10 cellular contexts compared by ENCODE assay signal in genomic region chr11:27215471-27216267, GRCh38.
DNase-seq lines count a peak whose midpoint lies in the region; ATAC-seq, FAIRE-seq and TF ChIP-seq lines count a peak whose summit lies in the region.
"Had no signal": no experiment of that assay in that cellular context is flagged by ENCODE, and none has a peak within 500 bp of the region (broad histone marks: within the 10 kb centered on the region; RNA-seq: fewer than 3 reads in every experiment).

No MANE protein-coding gene starts in this region.

- H2AFZ ChIP-seq in endothelial cell of umbilical vein (ENCODE audit: low read depth, low read length): no peak overlapping the region

- BruUV-seq in A673 (replicated peaks; lab: Mats Ljungman, UMichigan) (no TSS peak), endothelial cell of umbilical vein (replicated peaks; lab: Mats Ljungman, UMichigan) (no TSS peak)

- dilution Hi-C loops in endothelial cell of umbilical vein (cut with MboI; ENCODE audit: extremely low pct_ligation_motif_present, low sequenced_read_pairs): no loop called here

- H3K27me3 ChIP-seq in A673 (replicated peaks; ENCODE audit: insufficient read depth, low read depth, low read length, poor library complexity) (no peaks in the 10 kb centered on the region), endothelial cell of umbilical vein (ENCODE audit: control insufficient read depth in 2 of 2, insufficient read depth in 2 of 2, low read length in 2 of 2) (peaks cover 52 to 54% of the 10 kb centered on the region in 2 experiments), brain microvascular endothelial cell (replicated peaks) (no peaks in the 10 kb centered on the region)
- H3K27me3 ChIP-seq: BLaER1 had no signal

- peaks cover 85% of the 10 kb centered on the region for H3K4me1 ChIP-seq in A673 (ENCODE audit: insufficient read depth, low read length, poor library complexity, severe bottlenecking)
- H3K4me1 ChIP-seq in endothelial cell of umbilical vein (ENCODE audit: control insufficient read depth, extremely low read depth, insufficient read depth, low read length): peaks cover 23% of the 10 kb centered on the region
- H3K4me1 ChIP-seq in mucosa of descending colon (ENCODE audit: low read depth): no peaks in the 10 kb centered on the region

- H3K4me2 ChIP-seq in endothelial cell of umbilical vein (ENCODE audit: insufficient read depth, low read length): peak overlapping the region; percentile 19
- H3K4me2 ChIP-seq: BLaER1 had no signal

- in situ Hi-C loops in brain microvascular endothelial cell (cut with HindIII; ENCODE audit: low pct_ligation_motif_present, low sequenced_read_pairs): no loop called here

- no peaks in the 10 kb centered on the region for H3K9me1 ChIP-seq in endothelial cell of umbilical vein (replicated peaks; ENCODE audit: control insufficient read depth, extremely low read depth, insufficient read depth, low read length)

- no peaks in the 10 kb centered on the region for H3K79me2 ChIP-seq in endothelial cell of umbilical vein (ENCODE audit: control insufficient read depth, insufficient read depth, low read length)

- peak; percentile 35 for TF ChIP-seq POLR2A in endothelial cell of umbilical vein (IDR thresholded peaks at IDR 0.05; ENCODE audit: low read depth, low read length)

- H3K9ac ChIP-seq in endothelial cell of umbilical vein (replicated peaks; ENCODE audit: extremely low read depth, insufficient read depth, low read length): no peak overlapping the region
- H3K9ac ChIP-seq: BLaER1 had no signal

- CTCF ChIA-PET in A673 (lab: Charles Lee): no interaction called here
- CTCF ChIA-PET in endothelial cell of umbilical vein (lab: Charles Lee): interaction anchor here (0.8 to 6.1 kb wide), 9 partner anchors 10 to 270 kb away, joined by 3 to 92 read pairs (median 5); partner anchors contain the start of gene LGR4

- H3K27ac ChIP-seq in A673 (ENCODE audit: low read depth, low read length, poor library complexity, severe bottlenecking) (peak overlapping the region; percentile 51), endothelial cell of umbilical vein (ENCODE audit: insufficient read depth, low read depth, low read length) (no peak overlapping the region), brain microvascular endothelial cell (no peak overlapping the region)
- H3K27ac ChIP-seq: BLaER1 had no signal

- POLR2A ChIA-PET in A673 (lab: Charles Lee; ENCODE audit: low non-redundant PET) (no interaction called here), endothelial cell of umbilical vein (lab: Charles Lee) (interaction anchor here (0.6 to 2.0 kb wide), 3 partner anchors 67 to 329 kb away, joined by 3 to 19 read pairs (median 3); no protein-coding TSS in a partner anchor)

- H3K4me3 ChIP-seq in A673 (ENCODE audit: low read depth, low read length, poor library complexity, severe bottlenecking) (no peak overlapping the region), endothelial cell of umbilical vein (replicated peaks in 1 of 3; ENCODE audit: insufficient read depth in 1 of 3, low read depth in 1 of 3, low read length in 3 of 3) (no peak overlapping the region), mucosa of descending colon (no peak overlapping the region), brain microvascular endothelial cell (ENCODE audit: low read depth, low read length) (no peak overlapping the region)
- H3K4me3 ChIP-seq: BLaER1 had no signal

- DNase-seq in A673 (ENCODE audit: low spot score) (no peak), NCI-H1092 (lab: John Stamatoyannopoulos, UW) (peak; percentile 52), endothelial cell of umbilical vein (ENCODE audit: low read depth, low spot score) (peak; percentile 88), mucosa of descending colon (no peak), AG08396 (ENCODE audit: low spot score) (no peak), brain microvascular endothelial cell (no peak), HuH-7.5 (ENCODE audit: low spot score) (no peak), NCI-H1048 (lab: John Stamatoyannopoulos, UW) (no peak)
- DNase-seq: central memory CD4-positive, alpha-beta T cell had no signal

- no peaks in the 10 kb centered on the region for H3K9me3 ChIP-seq in A673 (ENCODE audit: low read depth, low read length, poor library complexity, severe bottlenecking)
- H3K9me3 ChIP-seq in endothelial cell of umbilical vein (replicated peaks; ENCODE audit: control insufficient read depth, insufficient read depth, low read length): no peaks in the 10 kb centered on the region
- H3K9me3 ChIP-seq in mucosa of descending colon: no peaks in the 10 kb centered on the region
- H3K9me3 ChIP-seq: BLaER1 had no signal

- TF ChIP-seq CTCF in A673 (conservative IDR thresholded peaks at IDR 0.05; ENCODE audit: low read depth, low read length) (no peak), endothelial cell of umbilical vein (IDR thresholded peaks at IDR 0.05; ENCODE audit: extremely low read depth in 1 of 2, insufficient read depth in 1 of 2, low read depth in 1 of 2, low read length in 2 of 2) (no peak), mucosa of descending colon (IDR thresholded peaks at IDR 0.05) (no peak), brain microvascular endothelial cell (IDR thresholded peaks at IDR 0.05; ENCODE audit: low read depth, low read length, missing control alignments) (no peak)

- H4K20me1 ChIP-seq in endothelial cell of umbilical vein (replicated peaks; ENCODE audit: control insufficient read depth, extremely low read depth, insufficient read depth, low read length): no peaks in the 10 kb centered on the region
- H4K20me1 ChIP-seq: BLaER1 had no signal

- H3K36me3 ChIP-seq in A673 (ENCODE audit: insufficient read depth, low read length, poor library complexity, severe bottlenecking): no peaks in the 10 kb centered on the region
- H3K36me3 ChIP-seq in endothelial cell of umbilical vein (ENCODE audit: control insufficient read depth in 2 of 2, extremely low read depth in 1 of 2, insufficient read depth in 2 of 2, low read length in 2 of 2): no peaks in the 10 kb centered on the region
- no peaks in the 10 kb centered on the region for H3K36me3 ChIP-seq in mucosa of descending colon (ENCODE audit: low read depth)
- no peaks in the 10 kb centered on the region for H3K36me3 ChIP-seq in brain microvascular endothelial cell (replicated peaks)
- H3K36me3 ChIP-seq: BLaER1 had no signal

- intact Hi-C loops in A673 (cut with micrococcal nuclease; ENCODE audit: unreplicated experiment): loop anchor here (10.0 kb wide), 1 partner anchor 1969 kb away; no protein-coding TSS in a partner anchor
- intact Hi-C loops in endothelial cell of umbilical vein (cut with micrococcal nuclease): loop anchor here (2.0 kb wide), 2 partner anchors 67 to 147 kb away; partner anchors contain the start of gene CCDC34
- intact Hi-C loops in mucosa of descending colon (cut with DNase I, micrococcal nuclease): no loop called here

- peak; percentile 32 for ATAC-seq in mucosa of descending colon

- FAIRE-seq in endothelial cell of umbilical vein (lab: Jason Lieb, UNC): peak; percentile 94

TF ChIP-seq in endothelial cell of umbilical vein, 7 proteins besides CTCF, POLR2A, EP300 and RAD21:
- TF ChIP-seq EZH2 (IDR thresholded peaks at IDR 0.05; ENCODE audit: borderline replicate concordance, low read depth, low read length, severe bottlenecking) (no peak), POLR2AphosphoS5 (IDR thresholded peaks at IDR 0.05; ENCODE audit: insufficient read depth, low read depth, low read length) (peak; percentile 94)

Comparison
In these comparisons a context has a peak if more than half of its experiments do, and no peak if none do; other contexts are left out.
1. DNase-seq: peak in NCI-H1092 (single experiment) and endothelial cell of umbilical vein (single experiment); none in A673 (single experiment), mucosa of descending colon (0 of 3), AG08396 (single experiment), brain microvascular endothelial cell (single experiment), HuH-7.5 (single experiment) and NCI-H1048 (single experiment).
2. intact Hi-C loops: an anchor here in A673 (10.0 kb wide) and endothelial cell of umbilical vein (2.0 kb wide); none called in mucosa of descending colon.